Comparison of ENCODE assay signal across 20 cellular contexts in the genomic region with DNA sequence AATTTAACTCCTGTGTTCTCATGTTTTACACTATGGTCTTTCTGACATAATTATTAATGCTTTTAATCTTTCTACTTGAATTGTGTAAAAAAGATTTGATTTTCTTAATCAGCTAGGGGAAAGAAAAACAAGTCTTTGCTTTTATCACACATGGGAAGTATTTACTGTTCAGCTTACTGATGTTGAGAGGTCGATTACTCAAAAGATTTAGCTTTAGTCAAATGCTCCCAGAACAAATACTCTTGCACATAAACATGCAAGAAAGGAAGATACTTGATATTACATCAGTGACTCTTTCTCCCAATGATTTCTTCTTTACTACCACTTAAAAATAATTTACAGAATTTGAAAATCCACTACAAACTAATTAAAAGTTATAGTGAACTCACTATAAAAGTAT.
"Had no signal": no experiment of that assay in that cellular context is flagged by ENCODE, and none has a peak within 500 bp of the region (broad histone marks: within the 10 kb centered on the region; RNA-seq: fewer than 3 reads in every experiment).

No MANE protein-coding gene starts in this region.

- DNase-seq: activated CD4-positive, alpha-beta T cell treated with anti-CD3 and anti-CD28 coated beads for 4 hours; activated CD8-positive, alpha-beta memory T cell treated with anti-CD3 and anti-CD28 coated beads, Interleukin-2, amount 50 U/mL, for 4 hours; activated CD8-positive, alpha-beta T cell treated with anti-CD3 and anti-CD28 coated beads for 36 hours; activated gamma-delta T cell treated with Interleukin-2 at 50 U/mL for 16 hours; activated naive CD4-positive, alpha-beta T cell treated with anti-CD3 and anti-CD28 coated beads, Interleukin-2, amount 50 U/mL, for 16 hours; activated naive CD8-positive, alpha-beta T cell treated with anti-CD3 and anti-CD28 coated beads, Interleukin-2, amount 10 ng/mL, durations not matched to agents 7 days and 5 days; activated T-cell treated with anti-CD3 and anti-CD28 coated beads, Interleukin-2, amount 50 U/mL, for 72 hours; adrenal gland; aorta; body of pancreas; MM.1S; NCI-H1105 treated with DMSO at 0.1 percent for 48 hours; NCI-H1436 treated with DMSO at 0.1 percent for 48 hours; NCI-H187; NCI-H2081; NCI-H510A treated with DMSO at 0.1 percent for 48 hours; NCI-H69; NK-92 treated with Interleukin-12 subunit alpha and Interleukin-12 subunit beta, amount 100 ng/mL, for 24 hours; SHP77 treated with DMSO at 0.1 percent for 48 hours had no signal

- H3K27me3 ChIP-seq: adrenal gland, body of pancreas had no signal

- H3K36me3 ChIP-seq: adrenal gland had no signal

- H3K4me3 ChIP-seq: adrenal gland, body of pancreas had no signal

- H3K9me3 ChIP-seq: adrenal gland, body of pancreas had no signal

- ATAC-seq: activated CD4-positive, CD25-positive, alpha-beta regulatory T cell treated with anti-CD3 and anti-CD28 coated beads, Interleukin-2, amount 50 U/mL, for 24 hours; activated CD8-positive, alpha-beta T cell treated with anti-CD3 and anti-CD28 coated beads for 36 hours; activated T-cell treated with anti-CD3 and anti-CD28 coated beads, Interleukin-2, amount 50 U/mL, for 72 hours; body of pancreas had no signal

- H3K27ac ChIP-seq: adrenal gland, body of pancreas had no signal

- H3K4me1 ChIP-seq: adrenal gland, body of pancreas had no signal
